1 cellular context compared by ENCODE assay signal in the genomic region with DNA sequence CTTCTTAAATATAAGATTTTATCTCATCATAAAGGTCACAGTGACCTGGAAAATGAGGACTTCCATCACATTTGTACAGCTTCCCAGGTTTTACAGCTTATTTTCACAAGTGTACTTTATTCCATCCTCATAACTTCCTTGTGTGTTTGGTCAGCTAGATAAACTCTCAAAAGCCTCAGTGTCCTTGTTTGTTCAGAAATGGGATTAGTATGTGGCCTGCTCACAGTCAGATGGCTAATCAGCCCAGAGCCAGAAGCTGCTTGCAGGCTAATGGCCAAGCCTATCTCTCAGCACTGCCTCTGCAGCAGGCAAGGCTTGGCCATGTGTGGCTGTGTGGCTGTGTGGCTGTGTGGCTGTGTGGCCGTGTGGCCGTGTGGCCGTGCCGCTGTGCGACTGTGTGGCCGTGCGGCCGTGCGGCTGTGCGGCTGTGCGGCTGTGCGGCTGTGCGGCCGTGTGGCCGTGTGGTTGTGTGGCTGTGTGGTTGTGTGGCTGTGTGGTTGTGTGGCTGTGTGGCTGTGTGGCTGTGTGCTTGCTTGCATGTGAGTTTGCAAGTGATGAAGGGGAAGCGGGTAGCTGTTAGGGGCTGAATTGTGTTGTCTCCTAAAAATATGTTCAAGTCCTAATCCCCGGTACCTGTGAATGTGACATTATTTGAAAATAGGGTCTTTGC.
TF ChIP-seq lines count a peak whose summit lies in the region.

No MANE protein-coding gene starts in this region.

TF ChIP-seq in K562, 482 proteins besides CTCF, POLR2A, EP300 and RAD21 (continued from another document and continues in another):
- TF ChIP-seq ILK (tag; IDR thresholded peaks at IDR 0.05; ENCODE audit: borderline replicate concordance, low read depth) (no peak), MYBL2 (IDR thresholded peaks at IDR 0.05; ENCODE audit: low read depth) (no peak), MYBL2 (CRISPR knock-in tag; IDR thresholded peaks at IDR 0.05; ENCODE audit: borderline replicate concordance) (no peak), TAF9B (IDR thresholded peaks at IDR 0.05; ENCODE audit: partially characterized antibody) (no peak), YY1 (IDR thresholded peaks at IDR 0.05; ENCODE audit: borderline replicate concordance in 1 of 3, control insufficient read depth in 1 of 3, extremely low read depth in 1 of 3, insufficient read depth in 3 of 3, insufficient read length in 1 of 3, insufficient replicate concordance in 2 of 3, low read depth in 1 of 3, low read length in 2 of 3) (peak in 2 of 3 experiments; percentile 20 to 31), RBFOX2 (IDR thresholded peaks at IDR 0.05; ENCODE audit: low read depth, low read length) (peak; percentile 43; the same call in 1 of the 2 replicates), RBM34 (IDR thresholded peaks at IDR 0.05; ENCODE audit: borderline replicate concordance, insufficient read depth, low read length) (no peak), ZNF354B (CRISPR knock-in tag; IDR thresholded peaks at IDR 0.05) (no peak), NR2C1 (IDR thresholded peaks at IDR 0.05) (no peak), NR2C1 (tag; IDR thresholded peaks at IDR 0.05) (peak; percentile 24; the same call in 1 of the 2 replicates), PML (IDR thresholded peaks at IDR 0.05; ENCODE audit: low read length) (peak; percentile 98), ADNP (tag; IDR thresholded peaks at IDR 0.05) (no peak), ZNF764 (CRISPR knock-in tag; IDR thresholded peaks at IDR 0.05; ENCODE audit: low read depth) (no peak), E2F3 (CRISPR knock-in tag; IDR thresholded peaks at IDR 0.05) (no peak), BMI1 (IDR thresholded peaks at IDR 0.05; ENCODE audit: low read length) (no peak), ZZZ3 (IDR thresholded peaks at IDR 0.05) (no peak), CBFA2T2 (conservative IDR thresholded peaks at IDR 0.05) (peak; percentile 97), TRIM24 (IDR thresholded peaks at IDR 0.05) (peak; percentile 94 to 95), ZNF347 (CRISPR knock-in tag; IDR thresholded peaks at IDR 0.05; ENCODE audit: low read depth) (no peak), ZKSCAN8 (CRISPR knock-in tag; IDR thresholded peaks at IDR 0.05) (peak; percentile 41; the same call in 1 of the 2 replicates), SNIP1 (IDR thresholded peaks at IDR 0.05; ENCODE audit: low read depth) (no peak), ZNF561 (CRISPR knock-in tag; conservative IDR thresholded peaks at IDR 0.05) (no peak), MED1 (CRISPR knock-in tag; IDR thresholded peaks at IDR 0.05; ENCODE audit: borderline replicate concordance) (no peak), ZNF707 (CRISPR knock-in tag; conservative IDR thresholded peaks at IDR 0.05) (no peak), SLC30A9 (CRISPR knock-in tag; IDR thresholded peaks at IDR 0.05) (no peak), RBBP5 (IDR thresholded peaks at IDR 0.05; ENCODE audit: borderline replicate concordance, insufficient read depth, low read length, poor library complexity, severe bottlenecking) (peak; percentile 58), TAF15 (IDR thresholded peaks at IDR 0.05; ENCODE audit: low read depth, low read length) (no peak), FOXA3 (CRISPR knock-in tag; conservative IDR thresholded peaks at IDR 0.05 in 1 of 2, IDR thresholded peaks at IDR 0.05 in 1 of 2) (peak; percentile 81 to 94), ZSCAN32 (CRISPR knock-in tag; IDR thresholded peaks at IDR 0.05) (no peak), HMG20B (CRISPR knock-in tag; IDR thresholded peaks at IDR 0.05) (no peak)
- TF ChIP-seq, protein P1, sequence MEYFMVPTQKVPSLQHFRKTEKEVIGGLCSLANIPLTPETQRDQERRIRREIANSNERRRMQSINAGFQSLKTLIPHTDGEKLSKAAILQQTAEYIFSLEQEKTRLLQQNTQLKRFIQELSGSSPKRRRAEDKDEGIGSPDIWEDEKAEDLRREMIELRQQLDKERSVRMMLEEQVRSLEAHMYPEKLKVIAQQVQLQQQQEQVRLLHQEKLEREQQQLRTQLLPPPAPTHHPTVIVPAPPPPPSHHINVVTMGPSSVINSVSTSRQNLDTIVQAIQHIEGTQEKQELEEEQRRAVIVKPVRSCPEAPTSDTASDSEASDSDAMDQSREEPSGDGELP (CRISPR knock-in tag; IDR thresholded peaks at IDR 0.05; ENCODE audit: borderline replicate concordance): peak; percentile 83
- TF ChIP-seq, protein P2, sequence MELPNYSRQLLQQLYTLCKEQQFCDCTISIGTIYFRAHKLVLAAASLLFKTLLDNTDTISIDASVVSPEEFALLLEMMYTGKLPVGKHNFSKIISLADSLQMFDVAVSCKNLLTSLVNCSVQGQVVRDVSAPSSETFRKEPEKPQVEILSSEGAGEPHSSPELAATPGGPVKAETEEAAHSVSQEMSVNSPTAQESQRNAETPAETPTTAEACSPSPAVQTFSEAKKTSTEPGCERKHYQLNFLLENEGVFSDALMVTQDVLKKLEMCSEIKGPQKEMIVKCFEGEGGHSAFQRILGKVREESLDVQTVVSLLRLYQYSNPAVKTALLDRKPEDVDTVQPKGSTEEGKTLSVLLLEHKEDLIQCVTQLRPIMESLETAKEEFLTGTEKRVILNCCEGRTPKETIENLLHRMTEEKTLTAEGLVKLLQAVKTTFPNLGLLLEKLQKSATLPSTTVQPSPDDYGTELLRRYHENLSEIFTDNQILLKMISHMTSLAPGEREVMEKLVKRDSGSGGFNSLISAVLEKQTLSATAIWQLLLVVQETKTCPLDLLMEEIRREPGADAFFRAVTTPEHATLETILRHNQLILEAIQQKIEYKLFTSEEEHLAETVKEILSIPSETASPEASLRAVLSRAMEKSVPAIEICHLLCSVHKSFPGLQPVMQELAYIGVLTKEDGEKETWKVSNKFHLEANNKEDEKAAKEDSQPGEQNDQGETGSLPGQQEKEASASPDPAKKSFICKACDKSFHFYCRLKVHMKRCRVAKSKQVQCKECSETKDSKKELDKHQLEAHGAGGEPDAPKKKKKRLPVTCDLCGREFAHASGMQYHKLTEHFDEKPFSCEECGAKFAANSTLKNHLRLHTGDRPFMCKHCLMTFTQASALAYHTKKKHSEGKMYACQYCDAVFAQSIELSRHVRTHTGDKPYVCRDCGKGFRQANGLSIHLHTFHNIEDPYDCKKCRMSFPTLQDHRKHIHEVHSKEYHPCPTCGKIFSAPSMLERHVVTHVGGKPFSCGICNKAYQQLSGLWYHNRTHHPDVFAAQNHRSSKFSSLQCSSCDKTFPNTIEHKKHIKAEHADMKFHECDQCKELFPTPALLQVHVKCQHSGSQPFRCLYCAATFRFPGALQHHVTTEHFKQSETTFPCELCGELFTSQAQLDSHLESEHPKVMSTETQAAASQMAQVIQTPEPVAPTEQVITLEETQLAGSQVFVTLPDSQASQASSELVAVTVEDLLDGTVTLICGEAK (IDR thresholded peaks at IDR 0.05): no peak
- TF ChIP-seq, protein P2 (CRISPR knock-in tag; IDR thresholded peaks at IDR 0.05): no peak
- TF ChIP-seq, protein P3, sequence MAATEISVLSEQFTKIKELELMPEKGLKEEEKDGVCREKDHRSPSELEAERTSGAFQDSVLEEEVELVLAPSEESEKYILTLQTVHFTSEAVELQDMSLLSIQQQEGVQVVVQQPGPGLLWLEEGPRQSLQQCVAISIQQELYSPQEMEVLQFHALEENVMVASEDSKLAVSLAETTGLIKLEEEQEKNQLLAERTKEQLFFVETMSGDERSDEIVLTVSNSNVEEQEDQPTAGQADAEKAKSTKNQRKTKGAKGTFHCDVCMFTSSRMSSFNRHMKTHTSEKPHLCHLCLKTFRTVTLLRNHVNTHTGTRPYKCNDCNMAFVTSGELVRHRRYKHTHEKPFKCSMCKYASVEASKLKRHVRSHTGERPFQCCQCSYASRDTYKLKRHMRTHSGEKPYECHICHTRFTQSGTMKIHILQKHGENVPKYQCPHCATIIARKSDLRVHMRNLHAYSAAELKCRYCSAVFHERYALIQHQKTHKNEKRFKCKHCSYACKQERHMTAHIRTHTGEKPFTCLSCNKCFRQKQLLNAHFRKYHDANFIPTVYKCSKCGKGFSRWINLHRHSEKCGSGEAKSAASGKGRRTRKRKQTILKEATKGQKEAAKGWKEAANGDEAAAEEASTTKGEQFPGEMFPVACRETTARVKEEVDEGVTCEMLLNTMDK (IDR thresholded peaks at IDR 0.05; ENCODE audit: borderline replicate concordance, insufficient read depth, low read depth, low read length, poor library complexity, severe bottlenecking): no peak
- TF ChIP-seq, protein P4, sequence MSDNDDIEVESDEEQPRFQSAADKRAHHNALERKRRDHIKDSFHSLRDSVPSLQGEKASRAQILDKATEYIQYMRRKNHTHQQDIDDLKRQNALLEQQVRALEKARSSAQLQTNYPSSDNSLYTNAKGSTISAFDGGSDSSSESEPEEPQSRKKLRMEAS (CRISPR knock-in tag; IDR thresholded peaks at IDR 0.05): peak; percentile 93
- TF ChIP-seq, protein P5, sequence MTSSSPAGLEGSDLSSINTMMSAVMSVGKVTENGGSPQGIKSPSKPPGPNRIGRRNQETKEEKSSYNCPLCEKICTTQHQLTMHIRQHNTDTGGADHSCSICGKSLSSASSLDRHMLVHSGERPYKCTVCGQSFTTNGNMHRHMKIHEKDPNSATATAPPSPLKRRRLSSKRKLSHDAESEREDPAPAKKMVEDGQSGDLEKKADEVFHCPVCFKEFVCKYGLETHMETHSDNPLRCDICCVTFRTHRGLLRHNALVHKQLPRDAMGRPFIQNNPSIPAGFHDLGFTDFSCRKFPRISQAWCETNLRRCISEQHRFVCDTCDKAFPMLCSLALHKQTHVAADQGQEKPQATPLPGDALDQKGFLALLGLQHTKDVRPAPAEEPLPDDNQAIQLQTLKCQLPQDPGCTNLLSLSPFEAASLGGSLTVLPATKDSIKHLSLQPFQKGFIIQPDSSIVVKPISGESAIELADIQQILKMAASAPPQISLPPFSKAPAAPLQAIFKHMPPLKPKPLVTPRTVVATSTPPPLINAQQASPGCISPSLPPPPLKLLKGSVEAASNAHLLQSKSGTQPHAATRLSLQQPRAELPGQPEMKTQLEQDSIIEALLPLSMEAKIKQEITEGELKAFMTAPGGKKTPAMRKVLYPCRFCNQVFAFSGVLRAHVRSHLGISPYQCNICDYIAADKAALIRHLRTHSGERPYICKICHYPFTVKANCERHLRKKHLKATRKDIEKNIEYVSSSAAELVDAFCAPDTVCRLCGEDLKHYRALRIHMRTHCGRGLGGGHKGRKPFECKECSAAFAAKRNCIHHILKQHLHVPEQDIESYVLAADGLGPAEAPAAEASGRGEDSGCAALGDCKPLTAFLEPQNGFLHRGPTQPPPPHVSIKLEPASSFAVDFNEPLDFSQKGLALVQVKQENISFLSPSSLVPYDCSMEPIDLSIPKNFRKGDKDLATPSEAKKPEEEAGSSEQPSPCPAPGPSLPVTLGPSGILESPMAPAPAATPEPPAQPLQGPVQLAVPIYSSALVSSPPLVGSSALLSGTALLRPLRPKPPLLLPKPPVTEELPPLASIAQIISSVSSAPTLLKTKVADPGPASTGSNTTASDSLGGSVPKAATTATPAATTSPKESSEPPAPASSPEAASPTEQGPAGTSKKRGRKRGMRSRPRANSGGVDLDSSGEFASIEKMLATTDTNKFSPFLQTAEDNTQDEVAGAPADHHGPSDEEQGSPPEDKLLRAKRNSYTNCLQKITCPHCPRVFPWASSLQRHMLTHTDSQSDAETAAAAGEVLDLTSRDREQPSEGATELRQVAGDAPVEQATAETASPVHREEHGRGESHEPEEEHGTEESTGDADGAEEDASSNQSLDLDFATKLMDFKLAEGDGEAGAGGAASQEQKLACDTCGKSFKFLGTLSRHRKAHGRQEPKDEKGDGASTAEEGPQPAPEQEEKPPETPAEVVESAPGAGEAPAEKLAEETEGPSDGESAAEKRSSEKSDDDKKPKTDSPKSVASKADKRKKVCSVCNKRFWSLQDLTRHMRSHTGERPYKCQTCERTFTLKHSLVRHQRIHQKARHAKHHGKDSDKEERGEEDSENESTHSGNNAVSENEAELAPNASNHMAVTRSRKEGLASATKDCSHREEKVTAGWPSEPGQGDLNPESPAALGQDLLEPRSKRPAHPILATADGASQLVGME (CRISPR knock-in tag; IDR thresholded peaks at IDR 0.05): no peak
- TF ChIP-seq, protein P6, sequence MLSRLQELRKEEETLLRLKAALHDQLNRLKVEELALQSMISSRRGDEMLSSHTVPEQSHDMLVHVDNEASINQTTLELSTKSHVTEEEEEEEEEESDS (CRISPR knock-in tag; IDR thresholded peaks at IDR 0.05): no peak
- TF ChIP-seq, protein P7, sequence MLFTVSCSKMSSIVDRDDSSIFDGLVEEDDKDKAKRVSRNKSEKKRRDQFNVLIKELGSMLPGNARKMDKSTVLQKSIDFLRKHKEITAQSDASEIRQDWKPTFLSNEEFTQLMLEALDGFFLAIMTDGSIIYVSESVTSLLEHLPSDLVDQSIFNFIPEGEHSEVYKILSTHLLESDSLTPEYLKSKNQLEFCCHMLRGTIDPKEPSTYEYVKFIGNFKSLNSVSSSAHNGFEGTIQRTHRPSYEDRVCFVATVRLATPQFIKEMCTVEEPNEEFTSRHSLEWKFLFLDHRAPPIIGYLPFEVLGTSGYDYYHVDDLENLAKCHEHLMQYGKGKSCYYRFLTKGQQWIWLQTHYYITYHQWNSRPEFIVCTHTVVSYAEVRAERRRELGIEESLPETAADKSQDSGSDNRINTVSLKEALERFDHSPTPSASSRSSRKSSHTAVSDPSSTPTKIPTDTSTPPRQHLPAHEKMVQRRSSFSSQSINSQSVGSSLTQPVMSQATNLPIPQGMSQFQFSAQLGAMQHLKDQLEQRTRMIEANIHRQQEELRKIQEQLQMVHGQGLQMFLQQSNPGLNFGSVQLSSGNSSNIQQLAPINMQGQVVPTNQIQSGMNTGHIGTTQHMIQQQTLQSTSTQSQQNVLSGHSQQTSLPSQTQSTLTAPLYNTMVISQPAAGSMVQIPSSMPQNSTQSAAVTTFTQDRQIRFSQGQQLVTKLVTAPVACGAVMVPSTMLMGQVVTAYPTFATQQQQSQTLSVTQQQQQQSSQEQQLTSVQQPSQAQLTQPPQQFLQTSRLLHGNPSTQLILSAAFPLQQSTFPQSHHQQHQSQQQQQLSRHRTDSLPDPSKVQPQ (CRISPR knock-in tag; IDR thresholded peaks at IDR 0.05; ENCODE audit: borderline replicate concordance): no peak
